In genomic region chr17:76880268-76880667, GRCh38 we compare ENCODE assay signal across 2 cellular contexts.
TF ChIP-seq lines count a peak whose summit lies in the region.

No MANE protein-coding gene starts in this region.

TF ChIP-seq in IMR-90, 13 proteins besides CTCF, POLR2A, EP300 and RAD21:
- TF ChIP-seq SMC3 (IDR thresholded peaks at IDR 0.05; ENCODE audit: low read depth, low read length): no peak
- no peak for TF ChIP-seq RFX5 (IDR thresholded peaks at IDR 0.05; ENCODE audit: low read depth, low read length)
- no peak for TF ChIP-seq MXI1 (IDR thresholded peaks at IDR 0.05; ENCODE audit: borderline replicate concordance, low read depth, low read length)
- TF ChIP-seq MAZ (IDR thresholded peaks at IDR 0.05; ENCODE audit: borderline replicate concordance, low read depth, low read length): no peak
- TF ChIP-seq ELK1 (IDR thresholded peaks at IDR 0.05; ENCODE audit: borderline replicate concordance, low read depth, low read length): no peak
- no peak for TF ChIP-seq CEBPB (IDR thresholded peaks at IDR 0.05; ENCODE audit: low read depth, low read length)
- no peak for TF ChIP-seq BHLHE40 (IDR thresholded peaks at IDR 0.05; ENCODE audit: low read depth, low read length)
- TF ChIP-seq FOS (IDR thresholded peaks at IDR 0.05; ENCODE audit: low read depth, low read length): no peak
- TF ChIP-seq MAFK (IDR thresholded peaks at IDR 0.05; ENCODE audit: low read depth, low read length): no peak
- no peak for TF ChIP-seq CHD1 (IDR thresholded peaks at IDR 0.05; ENCODE audit: low read depth, low read length)
- TF ChIP-seq RCOR1 (IDR thresholded peaks at IDR 0.05; ENCODE audit: insufficient replicate concordance, low read length): no peak
- TF ChIP-seq NFE2L2 (IDR thresholded peaks at IDR 0.05; ENCODE audit: low read depth, low read length): no peak
- TF ChIP-seq, protein P1, sequence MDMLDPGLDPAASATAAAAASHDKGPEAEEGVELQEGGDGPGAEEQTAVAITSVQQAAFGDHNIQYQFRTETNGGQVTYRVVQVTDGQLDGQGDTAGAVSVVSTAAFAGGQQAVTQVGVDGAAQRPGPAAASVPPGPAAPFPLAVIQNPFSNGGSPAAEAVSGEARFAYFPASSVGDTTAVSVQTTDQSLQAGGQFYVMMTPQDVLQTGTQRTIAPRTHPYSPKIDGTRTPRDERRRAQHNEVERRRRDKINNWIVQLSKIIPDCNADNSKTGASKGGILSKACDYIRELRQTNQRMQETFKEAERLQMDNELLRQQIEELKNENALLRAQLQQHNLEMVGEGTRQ (IDR thresholded peaks at IDR 0.05; ENCODE audit: low read depth, low read length): no peak
TF ChIP-seq in IMR-90: peak in this region for 0.

TF ChIP-seq in H1, 55 proteins besides CTCF, POLR2A, EP300 and RAD21:
- no peak for TF ChIP-seq ATF2 (IDR thresholded peaks at IDR 0.05; ENCODE audit: low read length)
- TF ChIP-seq TBP (IDR thresholded peaks at IDR 0.05; ENCODE audit: low read depth, low read length): no peak
- no peak for TF ChIP-seq RBBP5 (IDR thresholded peaks at IDR 0.05; ENCODE audit: borderline replicate concordance, low read depth, low read length)
- TF ChIP-seq SIN3A (conservative IDR thresholded peaks at IDR 0.05 in 1 of 2, IDR thresholded peaks at IDR 0.05 in 1 of 2; ENCODE audit: low read depth in 1 of 2, low read length in 2 of 2): no peak
TF ChIP-seq in H1: peak in this region for 0.
